1 cellular context compared by ENCODE assay signal in the genomic region with DNA sequence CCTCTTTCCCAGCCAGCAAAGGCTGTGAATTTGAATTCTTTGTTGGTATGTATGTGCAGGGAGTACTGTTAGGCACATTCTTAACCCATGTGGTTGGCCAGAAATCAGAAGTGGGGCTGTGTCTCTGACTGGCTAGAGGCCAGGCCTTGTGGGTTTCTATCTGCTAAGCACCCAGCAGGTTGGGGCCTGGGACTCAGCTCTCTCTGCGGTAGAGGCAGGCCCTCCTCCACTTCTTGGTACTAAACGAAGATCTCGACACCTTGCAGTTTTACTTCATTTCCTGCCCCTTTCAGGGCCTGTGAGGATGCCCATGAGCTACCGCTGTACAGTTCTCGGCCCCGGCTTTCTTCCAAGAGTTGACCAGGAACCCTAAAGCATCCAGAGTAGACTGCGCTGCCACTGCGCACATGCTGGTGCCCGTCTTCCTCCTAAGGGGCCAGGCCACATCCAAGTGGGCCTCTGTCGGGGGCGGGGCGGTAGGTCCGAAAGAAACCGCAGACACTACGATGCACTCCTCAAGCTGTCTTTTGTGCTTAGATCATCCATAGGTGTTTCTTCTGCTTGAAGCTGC.
TF ChIP-seq lines count a peak whose summit lies in the region.

No MANE protein-coding gene starts in this region.

TF ChIP-seq in K562, 482 proteins besides CTCF, POLR2A, EP300 and RAD21 (continued from another document):
- TF ChIP-seq GTF3C2 (IDR thresholded peaks at IDR 0.05; ENCODE audit: borderline replicate concordance, extremely low read depth, insufficient read length) (no peak), SMARCA5 (IDR thresholded peaks at IDR 0.05) (no peak), RCOR1 (IDR thresholded peaks at IDR 0.05; ENCODE audit: borderline replicate concordance in 1 of 2, low read depth in 2 of 2, low read length in 2 of 2) (no peak), NCOR1 (IDR thresholded peaks at IDR 0.05) (no peak), ZNF717 (CRISPR knock-in tag; IDR thresholded peaks at IDR 0.05) (no peak), RUNX1 (IDR thresholded peaks at IDR 0.05; ENCODE audit: low read depth) (no peak), ZNF707 (CRISPR knock-in tag; conservative IDR thresholded peaks at IDR 0.05) (no peak), NRF1 (conservative IDR thresholded peaks at IDR 0.05 in 1 of 2, IDR thresholded peaks at IDR 0.05 in 1 of 2) (no peak), LARP7 (IDR thresholded peaks at IDR 0.05) (no peak), TARDBP (IDR thresholded peaks at IDR 0.05) (no peak), ZNF830 (CRISPR knock-in tag; IDR thresholded peaks at IDR 0.05) (no peak), TAF15 (IDR thresholded peaks at IDR 0.05; ENCODE audit: low read depth, low read length) (no peak), SLC30A9 (CRISPR knock-in tag; IDR thresholded peaks at IDR 0.05) (no peak), RREB1 (CRISPR knock-in tag; IDR thresholded peaks at IDR 0.05) (no peak)
- TF ChIP-seq, protein P1, sequence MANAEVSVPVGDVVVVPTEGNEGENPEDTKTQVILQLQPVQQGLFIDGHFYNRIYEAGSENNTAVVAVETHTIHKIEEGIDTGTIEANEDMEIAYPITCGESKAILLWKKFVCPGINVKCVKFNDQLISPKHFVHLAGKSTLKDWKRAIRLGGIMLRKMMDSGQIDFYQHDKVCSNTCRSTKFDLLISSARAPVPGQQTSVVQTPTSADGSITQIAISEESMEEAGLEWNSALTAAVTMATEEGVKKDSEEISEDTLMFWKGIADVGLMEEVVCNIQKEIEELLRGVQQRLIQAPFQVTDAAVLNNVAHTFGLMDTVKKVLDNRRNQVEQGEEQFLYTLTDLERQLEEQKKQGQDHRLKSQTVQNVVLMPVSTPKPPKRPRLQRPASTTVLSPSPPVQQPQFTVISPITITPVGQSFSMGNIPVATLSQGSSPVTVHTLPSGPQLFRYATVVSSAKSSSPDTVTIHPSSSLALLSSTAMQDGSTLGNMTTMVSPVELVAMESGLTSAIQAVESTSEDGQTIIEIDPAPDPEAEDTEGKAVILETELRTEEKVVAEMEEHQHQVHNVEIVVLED (CRISPR knock-in tag; IDR thresholded peaks at IDR 0.05), result no peak
- TF ChIP-seq, protein P2, sequence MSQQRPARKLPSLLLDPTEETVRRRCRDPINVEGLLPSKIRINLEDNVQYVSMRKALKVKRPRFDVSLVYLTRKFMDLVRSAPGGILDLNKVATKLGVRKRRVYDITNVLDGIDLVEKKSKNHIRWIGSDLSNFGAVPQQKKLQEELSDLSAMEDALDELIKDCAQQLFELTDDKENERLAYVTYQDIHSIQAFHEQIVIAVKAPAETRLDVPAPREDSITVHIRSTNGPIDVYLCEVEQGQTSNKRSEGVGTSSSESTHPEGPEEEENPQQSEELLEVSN (IDR thresholded peaks at IDR 0.05; ENCODE audit: borderline replicate concordance in 1 of 2, extremely low read depth in 1 of 2, insufficient read depth in 1 of 2, insufficient read length in 1 of 2, low read depth in 1 of 2, low read length in 1 of 2, poor library complexity in 1 of 2, severe bottlenecking in 1 of 2), result no peak
